1 cellular context compared by ENCODE assay signal in genomic region chr19:51339687-51340656, GRCh38.
TF ChIP-seq lines count a peak whose summit lies in the region.

No MANE protein-coding gene starts in this region.

TF ChIP-seq in K562, 482 proteins besides CTCF, POLR2A, EP300 and RAD21 (continued from another document and continues in another):
- TF ChIP-seq PREB (CRISPR knock-in tag; IDR thresholded peaks at IDR 0.05) (no peak), MAZ (CRISPR knock-in tag; conservative IDR thresholded peaks at IDR 0.05 in 1 of 2, IDR thresholded peaks at IDR 0.05 in 1 of 2) (peak; percentile 62 to 81), NRF1 (conservative IDR thresholded peaks at IDR 0.05 in 1 of 2, IDR thresholded peaks at IDR 0.05 in 1 of 2) (peak; percentile 69 to 74), PBX2 (CRISPR knock-in tag; IDR thresholded peaks at IDR 0.05; ENCODE audit: low read depth) (no peak), PBX2 (tag; conservative IDR thresholded peaks at IDR 0.05; ENCODE audit: low read depth) (peak; percentile 73), RCOR1 (IDR thresholded peaks at IDR 0.05; ENCODE audit: borderline replicate concordance in 1 of 2, low read depth in 2 of 2, low read length in 2 of 2) (peak in 1 of 2 experiments; percentile 10; a peak in 1 of 4 replicates), RBM17 (IDR thresholded peaks at IDR 0.05; ENCODE audit: borderline replicate concordance, low read depth, low read length) (no peak), ARID1B (IDR thresholded peaks at IDR 0.05) (peak; percentile 37; the same call in 1 of the 2 replicates), RBBP5 (IDR thresholded peaks at IDR 0.05; ENCODE audit: borderline replicate concordance, insufficient read depth, low read length, poor library complexity, severe bottlenecking) (peak; percentile 72), SETDB1 (IDR thresholded peaks at IDR 0.05; ENCODE audit: low read length) (no peak), POLR2H (tag; IDR thresholded peaks at IDR 0.05; ENCODE audit: low read depth) (peak; percentile 92), CREB1 (IDR thresholded peaks at IDR 0.05) (peak; percentile 47), CREB1 (CRISPR knock-in tag; IDR thresholded peaks at IDR 0.05) (peak; percentile 88), HNRNPL (IDR thresholded peaks at IDR 0.05; ENCODE audit: low read depth, low read length) (peak; percentile 82; the same call in 1 of the 2 replicates), ZNF217 (CRISPR knock-in tag; IDR thresholded peaks at IDR 0.05) (no peak), NFXL1 (CRISPR knock-in tag; IDR thresholded peaks at IDR 0.05) (no peak), ZBTB12 (CRISPR knock-in tag; IDR thresholded peaks at IDR 0.05) (no peak), ZNF175 (CRISPR knock-in tag; IDR thresholded peaks at IDR 0.05; ENCODE audit: low read depth) (0 out of 2 replicates have a peak, but pooled peaks have one; percentile 62), SOX6 (IDR thresholded peaks at IDR 0.05) (peak; percentile 53), CCNT2 (IDR thresholded peaks at IDR 0.05; ENCODE audit: borderline replicate concordance, extremely low read depth, insufficient read length, low read depth, low read length) (peak; percentile 84), TCF7L2 (IDR thresholded peaks at IDR 0.05; ENCODE audit: low read depth, low read length) (no peak), ETV1 (tag; conservative IDR thresholded peaks at IDR 0.05; ENCODE audit: low read depth) (peak; percentile 52), TEAD2 (tag; IDR thresholded peaks at IDR 0.05) (no peak), FOXJ2 (tag; IDR thresholded peaks at IDR 0.05) (no peak), HDAC1 (IDR thresholded peaks at IDR 0.05) (0 out of 4 replicates have a peak, but pooled peaks of 1 of the 2 experiments have one; percentile 35), SAFB2 (IDR thresholded peaks at IDR 0.05; ENCODE audit: borderline replicate concordance, low read depth, low read length, severe bottlenecking) (no peak), BDP1 (IDR thresholded peaks at IDR 0.05; ENCODE audit: insufficient read depth, insufficient read length) (no peak), KLF10 (CRISPR knock-in tag; IDR thresholded peaks at IDR 0.05) (no peak), MAFK (IDR thresholded peaks at IDR 0.05; ENCODE audit: low read length) (no peak), MTF1 (CRISPR knock-in tag; IDR thresholded peaks at IDR 0.05; ENCODE audit: borderline replicate concordance) (no peak), MCM2 (IDR thresholded peaks at IDR 0.05; ENCODE audit: low read depth) (no peak), SMARCA4 (IDR thresholded peaks at IDR 0.05) (no peak), CBX1 (IDR thresholded peaks at IDR 0.05; ENCODE audit: low read depth) (peak; percentile 65; the same call in 1 of the 2 replicates), TSC22D4 (tag; IDR thresholded peaks at IDR 0.05) (no peak), RBM22 (IDR thresholded peaks at IDR 0.05; ENCODE audit: low read depth, low read length, poor library complexity, severe bottlenecking) (no peak), SUPT5H (IDR thresholded peaks at IDR 0.05) (peak; percentile 67), ZC3H8 (IDR thresholded peaks at IDR 0.05) (no peak), HDAC6 (IDR thresholded peaks at IDR 0.05; ENCODE audit: low read depth, low read length) (no peak), IFI16 (CRISPR knock-in tag; IDR thresholded peaks at IDR 0.05) (no peak), ERF (CRISPR knock-in tag; IDR thresholded peaks at IDR 0.05) (peak; percentile 69; the same call in 1 of the 2 replicates), PYGO2 (tag; IDR thresholded peaks at IDR 0.05) (no peak), ZNF764 (CRISPR knock-in tag; IDR thresholded peaks at IDR 0.05; ENCODE audit: low read depth) (no peak), SRF (CRISPR knock-in tag; IDR thresholded peaks at IDR 0.05) (peak in 1 of 2 experiments; percentile 68; a peak in 1 of 4 replicates), SREBF1 (IDR thresholded peaks at IDR 0.05; ENCODE audit: borderline replicate concordance, low read depth, low read length) (no peak), MED1 (CRISPR knock-in tag; IDR thresholded peaks at IDR 0.05; ENCODE audit: borderline replicate concordance) (no peak), SIN3A (IDR thresholded peaks at IDR 0.05; ENCODE audit: borderline replicate concordance in 2 of 2, control insufficient read depth in 1 of 2, low read depth in 2 of 2, low read length in 2 of 2) (peak in 1 of 2 experiments; percentile 61; a peak in 3 of 4 replicates), IRF9 (tag; IDR thresholded peaks at IDR 0.05) (no peak), ZNF239 (CRISPR knock-in tag; IDR thresholded peaks at IDR 0.05) (no peak)
- TF ChIP-seq, protein P1, sequence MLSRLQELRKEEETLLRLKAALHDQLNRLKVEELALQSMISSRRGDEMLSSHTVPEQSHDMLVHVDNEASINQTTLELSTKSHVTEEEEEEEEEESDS (CRISPR knock-in tag; IDR thresholded peaks at IDR 0.05): no peak
- TF ChIP-seq, protein P2, sequence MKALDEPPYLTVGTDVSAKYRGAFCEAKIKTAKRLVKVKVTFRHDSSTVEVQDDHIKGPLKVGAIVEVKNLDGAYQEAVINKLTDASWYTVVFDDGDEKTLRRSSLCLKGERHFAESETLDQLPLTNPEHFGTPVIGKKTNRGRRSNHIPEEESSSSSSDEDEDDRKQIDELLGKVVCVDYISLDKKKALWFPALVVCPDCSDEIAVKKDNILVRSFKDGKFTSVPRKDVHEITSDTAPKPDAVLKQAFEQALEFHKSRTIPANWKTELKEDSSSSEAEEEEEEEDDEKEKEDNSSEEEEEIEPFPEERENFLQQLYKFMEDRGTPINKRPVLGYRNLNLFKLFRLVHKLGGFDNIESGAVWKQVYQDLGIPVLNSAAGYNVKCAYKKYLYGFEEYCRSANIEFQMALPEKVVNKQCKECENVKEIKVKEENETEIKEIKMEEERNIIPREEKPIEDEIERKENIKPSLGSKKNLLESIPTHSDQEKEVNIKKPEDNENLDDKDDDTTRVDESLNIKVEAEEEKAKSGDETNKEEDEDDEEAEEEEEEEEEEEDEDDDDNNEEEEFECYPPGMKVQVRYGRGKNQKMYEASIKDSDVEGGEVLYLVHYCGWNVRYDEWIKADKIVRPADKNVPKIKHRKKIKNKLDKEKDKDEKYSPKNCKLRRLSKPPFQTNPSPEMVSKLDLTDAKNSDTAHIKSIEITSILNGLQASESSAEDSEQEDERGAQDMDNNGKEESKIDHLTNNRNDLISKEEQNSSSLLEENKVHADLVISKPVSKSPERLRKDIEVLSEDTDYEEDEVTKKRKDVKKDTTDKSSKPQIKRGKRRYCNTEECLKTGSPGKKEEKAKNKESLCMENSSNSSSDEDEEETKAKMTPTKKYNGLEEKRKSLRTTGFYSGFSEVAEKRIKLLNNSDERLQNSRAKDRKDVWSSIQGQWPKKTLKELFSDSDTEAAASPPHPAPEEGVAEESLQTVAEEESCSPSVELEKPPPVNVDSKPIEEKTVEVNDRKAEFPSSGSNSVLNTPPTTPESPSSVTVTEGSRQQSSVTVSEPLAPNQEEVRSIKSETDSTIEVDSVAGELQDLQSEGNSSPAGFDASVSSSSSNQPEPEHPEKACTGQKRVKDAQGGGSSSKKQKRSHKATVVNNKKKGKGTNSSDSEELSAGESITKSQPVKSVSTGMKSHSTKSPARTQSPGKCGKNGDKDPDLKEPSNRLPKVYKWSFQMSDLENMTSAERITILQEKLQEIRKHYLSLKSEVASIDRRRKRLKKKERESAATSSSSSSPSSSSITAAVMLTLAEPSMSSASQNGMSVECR (CRISPR knock-in tag; IDR thresholded peaks at IDR 0.05): peak; percentile 93
- TF ChIP-seq, protein P3, sequence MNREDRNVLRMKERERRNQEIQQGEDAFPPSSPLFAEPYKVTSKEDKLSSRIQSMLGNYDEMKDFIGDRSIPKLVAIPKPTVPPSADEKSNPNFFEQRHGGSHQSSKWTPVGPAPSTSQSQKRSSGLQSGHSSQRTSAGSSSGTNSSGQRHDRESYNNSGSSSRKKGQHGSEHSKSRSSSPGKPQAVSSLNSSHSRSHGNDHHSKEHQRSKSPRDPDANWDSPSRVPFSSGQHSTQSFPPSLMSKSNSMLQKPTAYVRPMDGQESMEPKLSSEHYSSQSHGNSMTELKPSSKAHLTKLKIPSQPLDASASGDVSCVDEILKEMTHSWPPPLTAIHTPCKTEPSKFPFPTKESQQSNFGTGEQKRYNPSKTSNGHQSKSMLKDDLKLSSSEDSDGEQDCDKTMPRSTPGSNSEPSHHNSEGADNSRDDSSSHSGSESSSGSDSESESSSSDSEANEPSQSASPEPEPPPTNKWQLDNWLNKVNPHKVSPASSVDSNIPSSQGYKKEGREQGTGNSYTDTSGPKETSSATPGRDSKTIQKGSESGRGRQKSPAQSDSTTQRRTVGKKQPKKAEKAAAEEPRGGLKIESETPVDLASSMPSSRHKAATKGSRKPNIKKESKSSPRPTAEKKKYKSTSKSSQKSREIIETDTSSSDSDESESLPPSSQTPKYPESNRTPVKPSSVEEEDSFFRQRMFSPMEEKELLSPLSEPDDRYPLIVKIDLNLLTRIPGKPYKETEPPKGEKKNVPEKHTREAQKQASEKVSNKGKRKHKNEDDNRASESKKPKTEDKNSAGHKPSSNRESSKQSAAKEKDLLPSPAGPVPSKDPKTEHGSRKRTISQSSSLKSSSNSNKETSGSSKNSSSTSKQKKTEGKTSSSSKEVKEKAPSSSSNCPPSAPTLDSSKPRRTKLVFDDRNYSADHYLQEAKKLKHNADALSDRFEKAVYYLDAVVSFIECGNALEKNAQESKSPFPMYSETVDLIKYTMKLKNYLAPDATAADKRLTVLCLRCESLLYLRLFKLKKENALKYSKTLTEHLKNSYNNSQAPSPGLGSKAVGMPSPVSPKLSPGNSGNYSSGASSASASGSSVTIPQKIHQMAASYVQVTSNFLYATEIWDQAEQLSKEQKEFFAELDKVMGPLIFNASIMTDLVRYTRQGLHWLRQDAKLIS (CRISPR knock-in tag; IDR thresholded peaks at IDR 0.05): peak; percentile 62; the same call in 1 of the 2 replicates
- TF ChIP-seq, protein P4, sequence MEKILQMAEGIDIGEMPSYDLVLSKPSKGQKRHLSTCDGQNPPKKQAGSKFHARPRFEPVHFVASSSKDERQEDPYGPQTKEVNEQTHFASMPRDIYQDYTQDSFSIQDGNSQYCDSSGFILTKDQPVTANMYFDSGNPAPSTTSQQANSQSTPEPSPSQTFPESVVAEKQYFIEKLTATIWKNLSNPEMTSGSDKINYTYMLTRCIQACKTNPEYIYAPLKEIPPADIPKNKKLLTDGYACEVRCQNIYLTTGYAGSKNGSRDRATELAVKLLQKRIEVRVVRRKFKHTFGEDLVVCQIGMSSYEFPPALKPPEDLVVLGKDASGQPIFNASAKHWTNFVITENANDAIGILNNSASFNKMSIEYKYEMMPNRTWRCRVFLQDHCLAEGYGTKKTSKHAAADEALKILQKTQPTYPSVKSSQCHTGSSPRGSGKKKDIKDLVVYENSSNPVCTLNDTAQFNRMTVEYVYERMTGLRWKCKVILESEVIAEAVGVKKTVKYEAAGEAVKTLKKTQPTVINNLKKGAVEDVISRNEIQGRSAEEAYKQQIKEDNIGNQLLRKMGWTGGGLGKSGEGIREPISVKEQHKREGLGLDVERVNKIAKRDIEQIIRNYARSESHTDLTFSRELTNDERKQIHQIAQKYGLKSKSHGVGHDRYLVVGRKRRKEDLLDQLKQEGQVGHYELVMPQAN (IDR thresholded peaks at IDR 0.05; ENCODE audit: borderline replicate concordance): peak; percentile 54; the same call in 1 of the 2 replicates
